In the genomic region with DNA sequence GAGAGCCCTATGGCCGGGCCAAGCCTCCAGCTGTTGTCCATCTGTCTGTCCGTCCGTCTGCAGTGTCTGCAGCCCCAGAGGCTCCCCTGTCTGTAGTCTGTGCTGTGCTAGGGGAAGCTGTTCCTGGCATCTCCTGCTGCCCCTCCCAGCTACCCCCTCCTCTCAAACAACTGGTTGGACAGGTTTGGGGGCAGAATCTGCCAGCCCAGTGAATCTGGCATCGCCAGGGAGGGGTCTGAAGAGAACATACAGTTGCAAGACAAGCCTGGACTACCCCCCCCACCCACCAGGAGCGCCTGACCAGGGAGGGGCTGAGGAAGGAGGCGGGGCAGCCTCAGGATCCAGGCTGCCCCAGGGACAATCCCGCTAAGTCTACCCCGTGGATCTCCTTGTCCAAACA, we compare ENCODE assay signal across 8 cellular contexts. TPM values are rescaled to one million over a fixed set of nuclear protein-coding genes. Genes with fewer than 3 reads are reported as not detected.
A peak's percentile ranks its signal among the peaks of the same experiment; 100 is the strongest.
DNase-seq lines count a peak whose midpoint lies in the region; ATAC-seq, FAIRE-seq and TF ChIP-seq lines count a peak whose summit lies in the region.
"Not testable (repeated sequence)": the region's sequence is repeated elsewhere in the genome, so short reads cannot be mapped to it uniquely, and the experiment has no call there.

A gene with protein sequence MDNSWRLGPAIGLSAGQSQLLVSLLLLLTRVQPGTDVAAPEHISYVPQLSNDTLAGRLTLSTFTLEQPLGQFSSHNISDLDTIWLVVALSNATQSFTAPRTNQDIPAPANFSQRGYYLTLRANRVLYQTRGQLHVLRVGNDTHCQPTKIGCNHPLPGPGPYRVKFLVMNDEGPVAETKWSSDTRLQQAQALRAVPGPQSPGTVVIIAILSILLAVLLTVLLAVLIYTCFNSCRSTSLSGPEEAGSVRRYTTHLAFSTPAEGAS (minus strand): TSS at position 101 of the 400 bp plus-strand sequence. CDS start 60 bp downstream, at position 41.

- not testable (repeated sequence) for H3K4me3 ChIP-seq in GM12878; lower lobe of right lung; urinary bladder (ENCODE audit: low read depth, low read length)

- TF ChIP-seq POLR2A in GM12878 (IDR thresholded peaks at IDR 0.05; ENCODE audit: low read depth, low read length), result not testable (repeated sequence)

- H4K20me1 ChIP-seq in GM12878 (ENCODE audit: control insufficient read depth, insufficient read depth), result not testable (repeated sequence)

- not testable (repeated sequence) for H3K27ac Mint-ChIP-seq in Calu3 (ENCODE audit: unreplicated experiment); T-cell; activated CD8-positive, alpha-beta T cell treated with anti-CD3 and anti-CD28 coated beads for 36 hours; glutamatergic neuron (ENCODE audit: unreplicated experiment); progenitor cell of endocrine pancreas

- RAD21 ChIA-PET in GM12878 (lab: Charles Lee; ENCODE audit: unreplicated experiment), result not testable (repeated sequence)

- H3K27ac ChIP-seq in GM12878 (ENCODE audit: control insufficient read depth, insufficient read depth); lower lobe of right lung; urinary bladder (ENCODE audit: low read depth): not testable (repeated sequence)

- not testable (repeated sequence) for DNase-seq in Calu3; T-cell; activated CD8-positive, alpha-beta T cell treated with anti-CD3 and anti-CD28 coated beads for 36 hours; GM12878 (ENCODE audit: low read depth, low spot score); glutamatergic neuron; lower lobe of right lung; progenitor cell of endocrine pancreas (ENCODE audit: low spot score, unreplicated experiment)

- H3K4me1 Mint-ChIP-seq in Calu3 (ENCODE audit: low read depth, unreplicated experiment); T-cell; activated CD8-positive, alpha-beta T cell treated with anti-CD3 and anti-CD28 coated beads for 36 hours (ENCODE audit: low read depth); glutamatergic neuron (ENCODE audit: low read depth, unreplicated experiment); progenitor cell of endocrine pancreas (ENCODE audit: low read depth): not testable (repeated sequence)

- H3K9ac ChIP-seq in GM12878 (ENCODE audit: control insufficient read depth, insufficient read depth, low read length), result not testable (repeated sequence)

- TF ChIP-seq RAD21 in GM12878 (IDR thresholded peaks at IDR 0.05; ENCODE audit: insufficient read depth, low read depth, low read length), result not testable (repeated sequence)

- CTCF ChIA-PET in Calu3 (lab: Charles Lee); T-cell (lab: Charles Lee); activated CD8-positive, alpha-beta T cell treated with anti-CD3 and anti-CD28 coated beads for 36 hours (lab: Charles Lee); GM12878 (lab: Yijun Ruan, JAX): not testable (repeated sequence)

- TF ChIP-seq EP300 in GM12878 (IDR thresholded peaks at IDR 0.05; ENCODE audit: borderline replicate concordance in 1 of 2, control insufficient read depth in 1 of 2, low read depth in 2 of 2, low read length in 2 of 2), result not testable (repeated sequence)

- not testable (repeated sequence) for H3K27me3 ChIP-seq in GM12878 (replicated peaks in 1 of 2; ENCODE audit: control insufficient read depth in 2 of 2, insufficient read depth in 2 of 2, low read length in 1 of 2); lower lobe of right lung (ENCODE audit: low read depth)

- not testable (repeated sequence) for H3K79me2 ChIP-seq in GM12878 (ENCODE audit: control insufficient read depth, insufficient read depth, low read length)

- H3K4me1 ChIP-seq in GM12878 (ENCODE audit: control insufficient read depth, insufficient read depth, low read length); lower lobe of right lung; urinary bladder (ENCODE audit: insufficient read depth): not testable (repeated sequence)

- POLR2A ChIA-PET in T-cell (lab: Charles Lee); activated CD8-positive, alpha-beta T cell treated with anti-CD3 and anti-CD28 coated beads for 36 hours (lab: Charles Lee); GM12878 (lab: Charles Lee): not testable (repeated sequence)

- not testable (repeated sequence) for H3K4me3 Mint-ChIP-seq in Calu3 (ENCODE audit: low read depth, unreplicated experiment); T-cell; activated CD8-positive, alpha-beta T cell treated with anti-CD3 and anti-CD28 coated beads for 36 hours; glutamatergic neuron (ENCODE audit: unreplicated experiment); progenitor cell of endocrine pancreas (ENCODE audit: low read depth)

- not testable (repeated sequence) for H2AFZ ChIP-seq in GM12878 (ENCODE audit: control insufficient read depth, low read depth, low read length)

- H3K27me3 Mint-ChIP-seq in Calu3 (ENCODE audit: unreplicated experiment); T-cell; activated CD8-positive, alpha-beta T cell treated with anti-CD3 and anti-CD28 coated beads for 36 hours; glutamatergic neuron (ENCODE audit: unreplicated experiment); progenitor cell of endocrine pancreas: not testable (repeated sequence)

- in situ Hi-C loops in GM12878 (cut with MboI), result not testable (repeated sequence)

- BruUV-seq in Calu3 (replicated peaks; lab: Mats Ljungman, UMichigan), result not testable (repeated sequence)
- TSS peak; percentile 55 for BruUV-seq in GM12878 (replicated peaks; lab: Mats Ljungman, UMichigan)

- not testable (repeated sequence) for H3K9me3 Mint-ChIP-seq in Calu3 (ENCODE audit: low read depth, unreplicated experiment); T-cell; activated CD8-positive, alpha-beta T cell treated with anti-CD3 and anti-CD28 coated beads for 36 hours; glutamatergic neuron (ENCODE audit: unreplicated experiment); progenitor cell of endocrine pancreas (ENCODE audit: low read depth)

- not testable (repeated sequence) for H3K9me3 ChIP-seq in GM12878 (replicated peaks; ENCODE audit: control insufficient read depth, insufficient read depth, low read length); lower lobe of right lung

- H3K4me2 ChIP-seq in GM12878 (ENCODE audit: control insufficient read depth, insufficient read depth), result not testable (repeated sequence)

- not testable (repeated sequence) for ATAC-seq in T-cell (replicated peaks in 1 of 4); activated CD8-positive, alpha-beta T cell treated with anti-CD3 and anti-CD28 coated beads for 36 hours; GM12878
- ATAC-seq in lower lobe of right lung, result peak; percentile 21 to 44

- intact Hi-C loops in Calu3 (cut with micrococcal nuclease; ENCODE audit: unreplicated experiment); activated CD8-positive, alpha-beta T cell treated with anti-CD3 and anti-CD28 coated beads for 36 hours (cut with micrococcal nuclease); GM12878 (cut with micrococcal nuclease; ENCODE audit: unreplicated experiment); lower lobe of right lung (cut with DNase I): not testable (repeated sequence)

- H3K36me3 Mint-ChIP-seq in Calu3 (ENCODE audit: insufficient read depth, unreplicated experiment); T-cell; activated CD8-positive, alpha-beta T cell treated with anti-CD3 and anti-CD28 coated beads for 36 hours (ENCODE audit: low read depth); glutamatergic neuron (ENCODE audit: unreplicated experiment); progenitor cell of endocrine pancreas (ENCODE audit: insufficient read depth): not testable (repeated sequence)

- no CpG with 5 or more reads among the region's 8 CpGs for whole genome bisulfite sequencing in GM12878 (ENCODE audit: insufficient coverage, insufficient replicate concordance, low lambda C conversion rate, missing lambda C conversion rate)
- WGBS in urinary bladder, result no CpG with 5 or more reads among the region's 8 CpGs

- H3K36me3 ChIP-seq in GM12878 (ENCODE audit: control insufficient read depth in 2 of 2, insufficient read depth in 2 of 2, low read length in 1 of 2); lower lobe of right lung; urinary bladder (ENCODE audit: insufficient read depth): not testable (repeated sequence)

- not testable (repeated sequence) for TF ChIP-seq CTCF in Calu3 (IDR thresholded peaks at IDR 0.05; ENCODE audit: unreplicated experiment); activated CD8-positive, alpha-beta T cell treated with anti-CD3 and anti-CD28 coated beads for 36 hours (IDR thresholded peaks at IDR 0.05); GM12878 (IDR thresholded peaks at IDR 0.05 in 2 of 3, conservative IDR thresholded peaks at IDR 0.05 in 1 of 3; ENCODE audit: control insufficient read depth in 2 of 3, extremely low read depth in 1 of 3, insufficient read depth in 1 of 3, low read depth in 3 of 3, low read length in 3 of 3); glutamatergic neuron (IDR thresholded peaks at IDR 0.05; ENCODE audit: partially characterized antibody, unreplicated experiment); lower lobe of right lung (IDR thresholded peaks at IDR 0.05); progenitor cell of endocrine pancreas (IDR thresholded peaks at IDR 0.05; ENCODE audit: unreplicated experiment)

- not testable (repeated sequence) for FAIRE-seq in GM12878 (lab: Jason Lieb, UNC)

- SMC1A ChIA-PET in GM12878 (lab: Charles Lee; ENCODE audit: uncharacterized antibody, unreplicated experiment), result not testable (repeated sequence)

RNA-seq across cellular contexts. Expression of the gene that starts here (rescaled TPM):
- total RNA-seq in Calu3 (2022), result 17.4 and 18.3 TPM in 2 replicates
- 100 to 1,000 TPM in 1 of 5 donors, 10 to 100 TPM in 4; 34.6 to 115 (median 65.8) TPM for total RNA-seq in T-cell
- 10 to 100 TPM; 21.4 to 22.3 TPM for total RNA-seq in activated CD8-positive, alpha-beta T cell treated with anti-CD3 and anti-CD28 coated beads for 36 hours
- 52.2 and 56.3 TPM in 2 replicates for total RNA-seq in GM12878 (2013; cell fraction: nucleolus; rRNA removed)
- total RNA-seq in GM12878 (2014; rRNA removed), result 6.2 and 9.9 TPM in 2 replicates
- 7.1 and 8.2 TPM in 2 replicates for total RNA-seq in GM12878 (2014; rRNA removed; fragmentation: Illumina TruSeq; extraction: Trizol)
- 11.8 and 16.2 TPM in 2 replicates for total RNA-seq in GM12878 (2021)
- polyA plus RNA-seq in GM12878 (2011; ENCODE audit: low read depth), result 6.2 TPM
- polyA plus RNA-seq in GM12878 (2011; rRNA removed), result 3.3 and 7.6 TPM in 2 replicates
- 6.8 and 16.3 TPM in 2 replicates for polyA plus RNA-seq in GM12878 (2011; cell fraction: cytosol; rRNA removed)
- polyA plus RNA-seq in GM12878 (2011; cell fraction: nucleus; rRNA removed), result 93.5 and 120 TPM in 2 replicates
- 7.1 and 13.0 TPM in 2 replicates for polyA plus RNA-seq in GM12878 (2012)
- polyA plus RNA-seq in GM12878 (2014; fragmentation: Illumina TruSeq; extraction: Trizol), result 0.51 and 6.1 TPM in 2 replicates
- polyA plus RNA-seq in GM12878 (2014; fragmentation: Nextera tagmentation; extraction: Ambion mirVana), result under 1 TPM in 1 of 2 experiments, not detected in 1; 0.18 TPM
- polyA plus RNA-seq in GM12878 (2014; rRNA removed), result 25.7 and 30.1 TPM in 2 replicates
- polyA plus RNA-seq in GM12878 (2016; fragmentation: Nextera tagmentation; extraction: Ambion mirVana), result 10 to 100 TPM; 10.4 to 10.7 TPM
- polyA minus RNA-seq in GM12878 (2011; rRNA and poly(A)+ RNA removed), result 4.8 and 7.4 TPM in 2 replicates
- polyA minus RNA-seq in GM12878 (2011; cell fraction: cytosol; rRNA and poly(A)+ RNA removed), result 2.1 and 2.7 TPM in 2 replicates
- 4.7 and 6.9 TPM in 2 replicates for polyA minus RNA-seq in GM12878 (2011; cell fraction: nucleus; rRNA and poly(A)+ RNA removed)
- total RNA-seq in glutamatergic neuron (ENCODE audit: unreplicated experiment), result 11.4 TPM
- total RNA-seq in lower lobe of right lung, result 26.9 TPM
- total RNA-seq in progenitor cell of endocrine pancreas, result 9.4 and 13.4 TPM in 2 replicates
- 15.4 TPM for total RNA-seq in urinary bladder
- polyA plus RNA-seq in urinary bladder, result 15.5 TPM
